Comparison of ENCODE assay signal across 20 cellular contexts in the genomic region with DNA sequence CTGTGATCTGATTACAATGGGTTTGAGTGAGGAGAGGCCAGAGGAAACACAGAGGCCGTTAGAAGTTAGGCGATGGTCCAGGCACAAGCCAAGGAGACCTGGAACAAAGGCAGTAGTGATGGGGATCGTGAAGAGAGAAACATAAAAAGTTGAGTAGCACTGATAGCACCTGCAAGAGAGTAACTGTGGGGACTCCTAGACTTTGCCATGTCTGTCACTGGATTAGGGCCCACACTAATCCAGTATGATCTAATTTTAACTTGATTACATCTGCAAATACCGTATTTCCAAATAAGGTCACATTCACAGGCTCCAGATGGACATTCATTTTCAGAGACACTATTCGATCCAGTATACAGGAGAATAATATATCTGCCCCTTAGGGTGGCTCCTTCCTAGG.
DNase-seq lines count a peak whose midpoint lies in the region; TF ChIP-seq lines count a peak whose summit lies in the region.
"Had no signal": no experiment of that assay in that cellular context is flagged by ENCODE, and none has a peak within 500 bp of the region (broad histone marks: within the 10 kb centered on the region; RNA-seq: fewer than 3 reads in every experiment).

No MANE protein-coding gene starts in this region.

- H3K27me3 Mint-ChIP-seq in activated T-helper 1 cell treated with anti-CD3 and anti-CD28 coated beads, Interleukin-12 subunit alpha, Interleukin-12 subunit beta, Interleukin-2, Interleukin-4 antibody, amounts not matched to agents 30 ng/mL and 10 ng/mL and 1 ng/mL, durations not matched to agents 14 hours and 24 hours and 36 hours (ENCODE audit: insufficient read depth) = peaks cover 4% of the 10 kb centered on the region

- peak overlapping the region in 9 of 11 experiments; percentile 46 to 78 (median 68); a peak in 17 of 22 replicates for H3K4me2 ChIP-seq in BLaER1 treated with 17β-estradiol and CSF1 and Interleukin-3, amounts not matched to agents 10 nM and 100 nM
- peak overlapping the region; percentile 49 for H3K4me2 ChIP-seq in Karpas-422 (ENCODE audit: low read depth, low read length, poor library complexity, severe bottlenecking)
- H3K4me2 ChIP-seq: A549, GM23338 had no signal

- no peaks in the 10 kb centered on the region for H3K36me3 ChIP-seq in BLaER1 treated with 17β-estradiol and CSF1 and Interleukin-3, amounts not matched to agents 10 nM and 100 nM
- H3K36me3 ChIP-seq in Karpas-422 (ENCODE audit: insufficient read depth, low read length) (no peaks in the 10 kb centered on the region), WERI-Rb-1 (no peaks in the 10 kb centered on the region)
- H3K36me3 ChIP-seq: BE2C had no signal

- H3K9me3 Mint-ChIP-seq in activated T-helper 1 cell treated with anti-CD3 and anti-CD28 coated beads, Interleukin-12 subunit alpha, Interleukin-12 subunit beta, Interleukin-2, Interleukin-4 antibody, amounts not matched to agents 30 ng/mL and 10 ng/mL and 1 ng/mL, durations not matched to agents 14 hours and 24 hours and 36 hours = no peaks in the 10 kb centered on the region
- H3K9me3 Mint-ChIP-seq: CD8-positive, alpha-beta T cell; GM23338; H9 had no signal

- peaks cover 13 to 49% (median 40%) of the 10 kb centered on the region in 10 experiments for H3K4me1 ChIP-seq in BLaER1 treated with 17β-estradiol and CSF1 and Interleukin-3, amounts not matched to agents 10 nM and 100 nM
- H3K4me1 ChIP-seq in Karpas-422 (ENCODE audit: low read length) = peaks cover 24% of the 10 kb centered on the region
- H3K4me1 ChIP-seq: Caco-2 had no signal

- H4K20me1 ChIP-seq in BLaER1 treated with 17β-estradiol and CSF1 and Interleukin-3, amounts not matched to agents 10 nM and 100 nM = no peaks in the 10 kb centered on the region; a peak in 1 of 22 replicates
- no peaks in the 10 kb centered on the region for H4K20me1 ChIP-seq in Karpas-422 (ENCODE audit: insufficient read depth, low read depth, low read length)

- H3K36me3 Mint-ChIP-seq in activated T-helper 1 cell treated with anti-CD3 and anti-CD28 coated beads, Interleukin-12 subunit alpha, Interleukin-12 subunit beta, Interleukin-2, Interleukin-4 antibody, amounts not matched to agents 30 ng/mL and 10 ng/mL and 1 ng/mL, durations not matched to agents 14 hours and 24 hours and 36 hours (ENCODE audit: low read depth) = no peaks in the 10 kb centered on the region
- H3K36me3 Mint-ChIP-seq: CD4-positive, CD25-positive, alpha-beta regulatory T cell; CD8-positive, alpha-beta T cell had no signal

- H3K4me1 Mint-ChIP-seq in activated T-helper 1 cell treated with anti-CD3 and anti-CD28 coated beads, Interleukin-12 subunit alpha, Interleukin-12 subunit beta, Interleukin-2, Interleukin-4 antibody, amounts not matched to agents 30 ng/mL and 10 ng/mL and 1 ng/mL, durations not matched to agents 14 hours and 24 hours and 36 hours (ENCODE audit: low read depth) = no peaks in the 10 kb centered on the region
- H3K4me1 Mint-ChIP-seq: CD4-positive, CD25-positive, alpha-beta regulatory T cell had no signal

- no peak overlapping the region for H3K27ac Mint-ChIP-seq in activated T-helper 1 cell treated with anti-CD3 and anti-CD28 coated beads, Interleukin-12 subunit alpha, Interleukin-12 subunit beta, Interleukin-2, Interleukin-4 antibody, amounts not matched to agents 30 ng/mL and 10 ng/mL and 1 ng/mL, durations not matched to agents 14 hours and 24 hours and 36 hours
- H3K27ac Mint-ChIP-seq: CD4-positive, CD25-positive, alpha-beta regulatory T cell; CD8-positive, alpha-beta T cell; GM23338; H9 had no signal

- H3K9me3 ChIP-seq in BLaER1 treated with 17β-estradiol and CSF1 and Interleukin-3, amounts not matched to agents 10 nM and 100 nM (replicated peaks in 1 of 11) = no peaks in the 10 kb centered on the region
- H3K9me3 ChIP-seq in Karpas-422 (ENCODE audit: low read length) = no peaks in the 10 kb centered on the region
- no peaks in the 10 kb centered on the region for H3K9me3 ChIP-seq in WERI-Rb-1 (ENCODE audit: severe bottlenecking)
- H3K9me3 ChIP-seq: BE2C, Caco-2 had no signal

- no peak overlapping the region for H2AFZ ChIP-seq in Karpas-422 (ENCODE audit: low read length)
- H2AFZ ChIP-seq: GM23338 had no signal

- intact Hi-C loops in activated T-helper 1 cell treated with anti-CD3 and anti-CD28 coated beads, Interleukin-12 subunit alpha, Interleukin-12 subunit beta, Interleukin-2, Interleukin-4 antibody, amounts not matched to agents 30 ng/mL and 10 ng/mL and 1 ng/mL, durations not matched to agents 14 hours and 24 hours and 36 hours (cut with micrococcal nuclease) = no loop called here

- DNase-seq in Karpas-422 (no peak), WERI-Rb-1 (no peak), NCI-H1930 (lab: John Stamatoyannopoulos, UW) (no peak), NAMALWA (ENCODE audit: low spot score) (no peak)
- no peak for DNase-seq in activated T-helper 1 cell treated with anti-CD3 and anti-CD28 coated beads, Interleukin-12 subunit alpha, Interleukin-12 subunit beta, Interleukin-2, Interleukin-4 antibody, amounts not matched to agents 30 ng/mL and 10 ng/mL and 1 ng/mL, durations not matched to agents 14 hours and 24 hours and 36 hours (ENCODE audit: low spot score)
- DNase-seq: 8988T; ACHN; AML-193; BE2C; Caco-2; CD4-positive, CD25-positive, alpha-beta regulatory T cell; CD8-positive, alpha-beta T cell; DMS53; DMS79 treated with DMSO at 0.1 percent for 48 hours; GF-D8; H9 had no signal

- TF ChIP-seq CTCF in WERI-Rb-1 (IDR thresholded peaks at IDR 0.05; ENCODE audit: low read depth, low read length) = no peak

- peak overlapping the region in 5 of 11 experiments; percentile 17 to 67 (median 64); a peak in 10 of 22 replicates for H3K27ac ChIP-seq in BLaER1 treated with 17β-estradiol and CSF1 and Interleukin-3, amounts not matched to agents 10 nM and 100 nM
- peak overlapping the region; percentile 12; the same call in 1 of the 2 replicates for H3K27ac ChIP-seq in Karpas-422 (ENCODE audit: low read length)
- peak overlapping the region; percentile 54 for H3K27ac ChIP-seq in WERI-Rb-1
- H3K27ac ChIP-seq: A549, C4-2B had no signal

- H3K4me3 ChIP-seq in BLaER1 treated with 17β-estradiol and CSF1 and Interleukin-3, amounts not matched to agents 10 nM and 100 nM = no peak overlapping the region
- no peak overlapping the region for H3K4me3 ChIP-seq in Karpas-422 (ENCODE audit: low read length)
- no peak overlapping the region for H3K4me3 ChIP-seq in WERI-Rb-1 (ENCODE audit: low read depth, low read length)
- H3K4me3 ChIP-seq: A549, GM23338 had no signal

- no peaks in the 10 kb centered on the region for H3K27me3 ChIP-seq in BLaER1 treated with 17β-estradiol and CSF1 and Interleukin-3, amounts not matched to agents 10 nM and 100 nM
- H3K27me3 ChIP-seq in Karpas-422 (ENCODE audit: low read length) = no peaks in the 10 kb centered on the region
- H3K27me3 ChIP-seq in WERI-Rb-1 (ENCODE audit: insufficient read depth, low read depth, severe bottlenecking) = no peaks in the 10 kb centered on the region
- H3K27me3 ChIP-seq: BE2C had no signal

- H3K79me2 ChIP-seq in Karpas-422 (ENCODE audit: low read length) = no peaks in the 10 kb centered on the region

- peak overlapping the region in 1 of 11 experiments; percentile 47; a peak in 1 of 22 replicates for H3K9ac ChIP-seq in BLaER1 treated with 17β-estradiol and CSF1 and Interleukin-3, amounts not matched to agents 10 nM and 100 nM
- peak overlapping the region; percentile 19; the same call in 1 of the 2 replicates for H3K9ac ChIP-seq in Karpas-422 (ENCODE audit: low read length)

- H3K4me3 Mint-ChIP-seq in activated T-helper 1 cell treated with anti-CD3 and anti-CD28 coated beads, Interleukin-12 subunit alpha, Interleukin-12 subunit beta, Interleukin-2, Interleukin-4 antibody, amounts not matched to agents 30 ng/mL and 10 ng/mL and 1 ng/mL, durations not matched to agents 14 hours and 24 hours and 36 hours = no peak overlapping the region
- H3K4me3 Mint-ChIP-seq: CD4-positive, CD25-positive, alpha-beta regulatory T cell; CD8-positive, alpha-beta T cell; GM23338; H9 had no signal

- H3K9me2 ChIP-seq in Karpas-422 (replicated peaks; ENCODE audit: insufficient read depth, low read length) = no peaks in the 10 kb centered on the region
